ENCODE assay signal across 9 cellular contexts in the genomic region with DNA sequence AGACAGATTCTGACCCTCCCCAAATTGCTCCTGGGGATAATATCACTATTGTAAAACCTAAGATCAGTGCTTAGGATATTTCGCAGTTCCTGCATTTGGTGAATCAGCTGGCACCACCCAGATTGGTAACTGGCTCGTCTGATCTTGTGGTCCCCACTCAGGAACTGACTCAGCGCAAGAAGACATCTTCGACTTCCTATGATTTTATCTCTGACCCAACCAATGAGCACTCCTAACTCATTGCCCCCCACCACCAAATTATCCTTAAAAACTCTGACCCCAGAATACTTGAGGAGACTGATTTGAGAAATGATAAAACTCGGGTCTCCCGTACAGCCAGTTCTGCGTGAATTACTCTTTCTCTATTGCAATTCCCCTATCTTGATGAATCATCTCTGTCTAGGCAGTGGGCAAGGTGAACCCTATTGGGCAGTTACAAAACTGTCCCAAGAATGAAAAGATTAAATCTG. TPM values are rescaled to one million over a fixed set of nuclear protein-coding genes. Genes with fewer than 3 reads are reported as not detected.
DNase-seq lines count a peak whose midpoint lies in the region; ATAC-seq and TF ChIP-seq lines count a peak whose summit lies in the region.
"Had no signal": no experiment of that assay in that cellular context is flagged by ENCODE, and none has a peak within 500 bp of the region (broad histone marks: within the 10 kb centered on the region; RNA-seq: fewer than 3 reads in every experiment).

No MANE protein-coding gene starts in this region.

- no peaks in the 10 kb centered on the region for H3K36me3 ChIP-seq in breast epithelium
- H3K36me3 ChIP-seq in upper lobe of left lung, result no peaks in the 10 kb centered on the region

- DNase-seq in MCF 10A (ENCODE audit: unreplicated experiment) (peak; percentile 80), breast epithelium (ENCODE audit: low spot score in 2 of 2) (no peak), foreskin keratinocyte (peak; percentile 83 to 95), upper lobe of left lung (peak in 1 of 2 donors; percentile 65), NAMALWA (ENCODE audit: low spot score) (no peak), DMS79 (lab: John Stamatoyannopoulos, UW) (no peak)
- peak; percentile 81 for DNase-seq in activated CD4-positive, alpha-beta memory T cell treated with anti-CD3 and anti-CD28 coated beads, Interleukin-2, amount 10 ng/mL, durations not matched to agents 7 days and 5 days

- no peaks in the 10 kb centered on the region for H3K9me3 Mint-ChIP-seq in MCF 10A (ENCODE audit: unreplicated experiment)
- H3K9me3 Mint-ChIP-seq in activated CD4-positive, alpha-beta memory T cell treated with anti-CD3 and anti-CD28 coated beads, Interleukin-2, amount 10 ng/mL, durations not matched to agents 7 days and 5 days, result peaks cover 4% of the 10 kb centered on the region

- H3K9me3 ChIP-seq in breast epithelium (no peaks in the 10 kb centered on the region), upper lobe of left lung (no peaks in the 10 kb centered on the region)

- POLR2A ChIA-PET in MCF 10A (lab: Yijun Ruan, JAX), result interaction anchor here (0.6 to 3.8 kb wide), 11 partner anchors 8 to 55 kb away, joined by 3 to 20 read pairs (median 6); no protein-coding TSS in a partner anchor
- POLR2A ChIA-PET in activated CD4-positive, alpha-beta memory T cell treated with anti-CD3 and anti-CD28 coated beads, Interleukin-2, amount 10 ng/mL, durations not matched to agents 7 days and 5 days (lab: Charles Lee), result interaction anchor here (0.6 to 2.7 kb wide), 11 partner anchors 9 to 454 kb away, joined by 3 to 17 read pairs (median 10); a partner anchor contains a TSS

- H3K4me1 ChIP-seq in breast epithelium (no peaks in the 10 kb centered on the region), foreskin keratinocyte (peaks cover 27% of the 10 kb centered on the region), upper lobe of left lung (peaks cover 7 to 25% (median 18%) of the 10 kb centered on the region in 4 donors)

- H3K4me3 Mint-ChIP-seq in MCF 10A (ENCODE audit: unreplicated experiment), result peak overlapping the region; percentile 62
- H3K4me3 Mint-ChIP-seq in activated CD4-positive, alpha-beta memory T cell treated with anti-CD3 and anti-CD28 coated beads, Interleukin-2, amount 10 ng/mL, durations not matched to agents 7 days and 5 days, result peak overlapping the region; percentile 57

- peak overlapping the region; percentile 72 for H3K27ac Mint-ChIP-seq in MCF 10A (ENCODE audit: low read depth, unreplicated experiment)
- peak overlapping the region; percentile 95 for H3K27ac Mint-ChIP-seq in activated CD4-positive, alpha-beta memory T cell treated with anti-CD3 and anti-CD28 coated beads, Interleukin-2, amount 10 ng/mL, durations not matched to agents 7 days and 5 days

- no peaks in the 10 kb centered on the region for H3K36me3 Mint-ChIP-seq in MCF 10A (ENCODE audit: insufficient read depth, unreplicated experiment)
- peaks cover 25% of the 10 kb centered on the region for H3K36me3 Mint-ChIP-seq in activated CD4-positive, alpha-beta memory T cell treated with anti-CD3 and anti-CD28 coated beads, Interleukin-2, amount 10 ng/mL, durations not matched to agents 7 days and 5 days (ENCODE audit: low read depth)

- TF ChIP-seq POLR2A in breast epithelium (IDR thresholded peaks at IDR 0.05), result no peak
- no peak for TF ChIP-seq POLR2A in upper lobe of left lung (IDR thresholded peaks at IDR 0.05)

- intact Hi-C loops in MCF 10A (cut with micrococcal nuclease), result loop anchor here (5.0 kb wide), 1 partner anchor 46 kb away; no protein-coding TSS in a partner anchor
- intact Hi-C loops in breast epithelium (cut with DNase I; ENCODE audit: low total_unique reads), result no loop called here

- TF ChIP-seq CTCF in MCF 10A (IDR thresholded peaks at IDR 0.05; ENCODE audit: unreplicated experiment) (no peak), breast epithelium (IDR thresholded peaks at IDR 0.05) (no peak), foreskin keratinocyte (conservative IDR thresholded peaks at IDR 0.05) (peak; percentile 16), upper lobe of left lung (IDR thresholded peaks at IDR 0.05) (no peak)

- peak; percentile 88 for ATAC-seq in foreskin keratinocyte
- peak in 1 of 2 donors; percentile 67 for ATAC-seq in upper lobe of left lung (ENCODE audit: low FRiP score in 2 of 2)
- no peak for ATAC-seq in HG03175 (IDR thresholded peaks at IDR 0.05; ENCODE audit: unreplicated experiment)

- TF ChIP-seq EP300 in upper lobe of left lung (IDR thresholded peaks at IDR 0.05), result no peak

- H3K27me3 Mint-ChIP-seq in MCF 10A (ENCODE audit: insufficient read depth, unreplicated experiment), result no peaks in the 10 kb centered on the region
- H3K27me3 Mint-ChIP-seq in activated CD4-positive, alpha-beta memory T cell treated with anti-CD3 and anti-CD28 coated beads, Interleukin-2, amount 10 ng/mL, durations not matched to agents 7 days and 5 days, result no peaks in the 10 kb centered on the region

- H3K27me3 ChIP-seq in breast epithelium (no peaks in the 10 kb centered on the region), foreskin keratinocyte (no peaks in the 10 kb centered on the region), upper lobe of left lung (no peaks in the 10 kb centered on the region)

- H3K27ac ChIP-seq in breast epithelium (no peak overlapping the region), foreskin keratinocyte (peak overlapping the region; percentile 76), upper lobe of left lung (peak overlapping the region; percentile 33 to 71 (median 58))
- H3K27ac ChIP-seq: C4-2B had no signal

- BruUV-seq in MCF 10A (replicated peaks; lab: Mats Ljungman, UMichigan), result no TSS peak

- CTCF ChIA-PET in MCF 10A (lab: Yijun Ruan, JAX), result interaction anchor here (0.6 to 2.5 kb wide), 6 partner anchors 49 to 1030 kb away, joined by 3 to 13 read pairs (median 4); a partner anchor contains a TSS
- CTCF ChIA-PET in activated CD4-positive, alpha-beta memory T cell treated with anti-CD3 and anti-CD28 coated beads, Interleukin-2, amount 10 ng/mL, durations not matched to agents 7 days and 5 days (lab: Charles Lee), result interaction anchor here (1.0 to 2.4 kb wide), 5 partner anchors 9 to 61 kb away, joined by 3 to 7 read pairs (median 4); no protein-coding TSS in a partner anchor

- peaks cover 32% of the 10 kb centered on the region for H3K4me1 Mint-ChIP-seq in MCF 10A (ENCODE audit: insufficient read depth, unreplicated experiment)
- peaks cover 68% of the 10 kb centered on the region for H3K4me1 Mint-ChIP-seq in activated CD4-positive, alpha-beta memory T cell treated with anti-CD3 and anti-CD28 coated beads, Interleukin-2, amount 10 ng/mL, durations not matched to agents 7 days and 5 days

- WGBS in upper lobe of left lung, 2 donors, result 45 to 56% methylated on average over 7 of the region's 7 CpGs

- H3K4me3 ChIP-seq in breast epithelium (no peak overlapping the region), upper lobe of left lung (no peak overlapping the region)

RNA-seq across cellular contexts. Expression of a gene that starts 20.2 kb away (rescaled TPM):
- 281 and 317 TPM in 2 replicates for total RNA-seq in MCF 10A (2022)
- total RNA-seq in breast epithelium, result 100 to 1,000 TPM in 2 of 3 donors, 10 to 100 TPM in 1; 88.2 to 145 (median 124) TPM
- 100 to 1,000 TPM; 111 to 112 TPM for total RNA-seq in activated CD4-positive, alpha-beta memory T cell treated with anti-CD3 and anti-CD28 coated beads, Interleukin-2, amount 10 ng/mL, durations not matched to agents 7 days and 5 days
- 403 and 528 TPM in 2 replicates for total RNA-seq in foreskin keratinocyte
- polyA plus RNA-seq in foreskin keratinocyte, result 227 and 256 TPM in 2 replicates
- 100 to 1,000 TPM in 1 of 6 donors, 10 to 100 TPM in 5; 34.6 to 107 (median 83.4) TPM for total RNA-seq in upper lobe of left lung

RNA-seq across cellular contexts. Expression of a gene that starts 55.7 kb away (rescaled TPM):
- total RNA-seq in MCF 10A (2022) (not detected in 2 replicates), breast epithelium (not detected), foreskin keratinocyte (not detected in 2 replicates), upper lobe of left lung (under 1 TPM in 1 of 6 donors, not detected in 5; 0.20 TPM)
- total RNA-seq in activated CD4-positive, alpha-beta memory T cell treated with anti-CD3 and anti-CD28 coated beads, Interleukin-2, amount 10 ng/mL, durations not matched to agents 7 days and 5 days, result not detected
- not detected in 2 replicates for polyA plus RNA-seq in foreskin keratinocyte

Comparison
In these comparisons a context has a peak if more than half of its experiments do, and no peak if none do; other contexts are left out.
1. DNase-seq: peak in MCF 10A (single experiment), activated CD4-positive, alpha-beta memory T cell treated with anti-CD3 and anti-CD28 coated beads, Interleukin-2, amount 10 ng/mL, durations not matched to agents 7 days and 5 days (single experiment) and foreskin keratinocyte (2 of 2); none in breast epithelium (0 of 2), NAMALWA (single experiment) and DMS79 (single experiment).
2. H3K27ac ChIP-seq: peak in foreskin keratinocyte (single experiment) and upper lobe of left lung (4 of 4); none in breast epithelium (0 of 2).